In genomic region chr22:43910178-43910695, GRCh38 we compare ENCODE assay signal across 16 cellular contexts. TPM values are rescaled to one million over a fixed set of nuclear protein-coding genes. Genes with fewer than 3 reads are reported as not detected.
"Had no signal": no experiment of that assay in that cellular context is flagged by ENCODE, and none has a peak within 500 bp of the region (broad histone marks: within the 10 kb centered on the region; RNA-seq: fewer than 3 reads in every experiment).

No MANE protein-coding gene starts in this region.

- H3K36me3 ChIP-seq: ascending aorta, cardiac muscle cell, esophagus squamous epithelium, sigmoid colon, thoracic aorta, upper lobe of right lung had no signal

- H3K4me1 ChIP-seq: ascending aorta, esophagus squamous epithelium, sigmoid colon, upper lobe of right lung had no signal

- H3K27me3 ChIP-seq: ascending aorta had no signal

- H3K27ac ChIP-seq: ascending aorta, cardiac muscle cell, esophagus squamous epithelium, sigmoid colon, thoracic aorta, upper lobe of right lung had no signal

- H3K9me3 ChIP-seq: ascending aorta, esophagus squamous epithelium, sigmoid colon, thoracic aorta, upper lobe of right lung had no signal

- DNase-seq: activated CD4-positive, alpha-beta T cell treated with anti-CD3 and anti-CD28 coated beads, Interleukin-2, amount 50 U/mL, for 1 hour; activated CD4-positive, CD25-positive, alpha-beta regulatory T cell; activated CD8-positive, alpha-beta memory T cell treated with anti-CD3 and anti-CD28 coated beads for 24 hours; esophagus squamous epithelium; nephron progenitor cell; sigmoid colon; stimulated activated CD4-positive, alpha-beta T cell treated with anti-CD3 and anti-CD28 coated beads, Interleukin-2, amount 100 ng/mL, for 24 hours; SW 1271; upper lobe of right lung had no signal

- H3K4me3 ChIP-seq: ascending aorta, cardiac muscle cell, esophagus squamous epithelium, sigmoid colon, thoracic aorta, upper lobe of right lung had no signal

- H3K4me3 Mint-ChIP-seq: nephron progenitor cell; T-helper 2 cell treated with Interferon-gamma antibody and Interleukin-4, amounts not matched to agents 5 μg/mL and 100 μg/mL, for 36 hours had no signal

- ATAC-seq: upper lobe of right lung had no signal

- H3K27ac Mint-ChIP-seq: nephron progenitor cell; T-helper 2 cell treated with Interferon-gamma antibody and Interleukin-4, amounts not matched to agents 5 μg/mL and 100 μg/mL, for 36 hours had no signal

- H3K9me3 Mint-ChIP-seq: T-helper 2 cell treated with Interferon-gamma antibody and Interleukin-4, amounts not matched to agents 5 μg/mL and 100 μg/mL, for 36 hours had no signal

RNA-seq across cellular contexts. Expression of gene PNPLA3, which starts 13.4 kb away (rescaled TPM):
- total RNA-seq: ascending aorta, sigmoid colon, thoracic aorta had no signal

RNA-seq across cellular contexts. Expression of gene PNPLA5, which starts 18.4 kb away (rescaled TPM):
- total RNA-seq: ascending aorta, cardiac muscle cell, esophagus squamous epithelium, fibroblast of villous mesenchyme, omental fat pad, sigmoid colon, thoracic aorta, upper lobe of right lung had no signal
- polyA plus RNA-seq: cardiac muscle cell, sigmoid colon had no signal

RNA-seq across cellular contexts. Expression of gene SULT4A1, which starts 47.9 kb away (rescaled TPM):
- total RNA-seq: ascending aorta, esophagus squamous epithelium, fibroblast of villous mesenchyme, lower leg skin, thoracic aorta, upper lobe of right lung had no signal
